In the genomic region with DNA sequence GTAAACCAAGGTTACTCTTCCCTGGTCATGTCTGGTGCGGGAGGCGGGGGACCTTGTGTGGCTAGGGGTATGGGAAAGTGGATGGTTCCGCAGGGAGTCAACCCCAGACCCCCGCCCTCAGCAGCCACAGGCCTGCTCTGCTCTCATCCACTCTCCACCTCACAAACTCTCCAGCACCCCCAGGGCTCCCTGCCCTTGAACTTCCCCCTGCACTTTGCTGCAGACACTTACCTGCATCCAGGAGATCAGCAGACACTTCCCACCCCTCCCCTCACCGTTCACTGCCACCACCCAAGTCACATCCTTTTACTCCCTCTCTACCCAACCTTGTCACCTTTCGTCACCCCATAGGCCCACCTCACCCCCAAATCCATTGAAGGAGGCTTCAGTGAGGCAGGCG, we compare ENCODE assay signal across 23 cellular contexts. TPM values are rescaled to one million over a fixed set of nuclear protein-coding genes. Genes with fewer than 3 reads are reported as not detected.
DNase-seq lines count a peak whose midpoint lies in the region; ATAC-seq and TF ChIP-seq lines count a peak whose summit lies in the region.
"Had no signal": no experiment of that assay in that cellular context is flagged by ENCODE, and none has a peak within 500 bp of the region (broad histone marks: within the 10 kb centered on the region; RNA-seq: fewer than 3 reads in every experiment).

No MANE protein-coding gene starts in this region.

- in situ Hi-C loops in IMR-90 (cut with MboI; ENCODE audit: low sequenced_read_pairs), result no loop called here

- no peak overlapping the region for H3K27ac ChIP-seq in BLaER1
- no peak overlapping the region for H3K27ac ChIP-seq in IMR-90 (ENCODE audit: insufficient read depth, low read length)
- H3K27ac ChIP-seq in SU-DHL-6 (ENCODE audit: low read depth, low read length), result no peak overlapping the region
- no peak overlapping the region for H3K27ac ChIP-seq in substantia nigra (ENCODE audit: low read depth, low read length, poor library complexity, severe bottlenecking)

- no peak overlapping the region for H3K23ac ChIP-seq in IMR-90 (ENCODE audit: low read depth, low read length)

- H3K9ac ChIP-seq in BLaER1 (no peak overlapping the region), IMR-90 (ENCODE audit: low read depth, low read length) (no peak overlapping the region), SU-DHL-6 (ENCODE audit: low read length) (no peak overlapping the region)

- H4K91ac ChIP-seq in IMR-90 (ENCODE audit: insufficient read depth, low read depth, low read length), result no peak overlapping the region

- H2AK5ac ChIP-seq in IMR-90 (ENCODE audit: low read depth, low read length), result no peak overlapping the region

- dilution Hi-C loops in IMR-90 (cut with HindIII; ENCODE audit: low sequenced_read_pairs, unreplicated experiment), result no loop called here

- peaks cover 0 to 8% of the 10 kb centered on the region in 2 donors for H3K36me3 Mint-ChIP-seq in naive B cell
- no peaks in the 10 kb centered on the region for H3K36me3 Mint-ChIP-seq in stimulated activated effector memory CD8-positive, alpha-beta T cell treated with anti-CD3 and anti-CD28 coated beads, Interleukin-12 subunit alpha, Interleukin-12 subunit beta, amount 100 ng/mL, for 72 hours
- H3K36me3 Mint-ChIP-seq: CD4-positive, CD25-positive, alpha-beta regulatory T cell; CD8-positive, alpha-beta memory T cell had no signal

- TF ChIP-seq RAD21 in IMR-90 (IDR thresholded peaks at IDR 0.05; ENCODE audit: low read length), result no peak

- DNase-seq in IMR-90, result no peak
- no peak for DNase-seq in naive B cell
- DNase-seq in NCI-H2227 treated with DMSO at 0.1 percent for 48 hours (lab: John Stamatoyannopoulos, UW), result no peak
- no peak for DNase-seq in NCI-H2107 treated with DMSO at 0.1 percent for 48 hours (lab: John Stamatoyannopoulos, UW; ENCODE audit: unreplicated experiment)
- DNase-seq in stimulated activated effector memory CD8-positive, alpha-beta T cell treated with anti-CD3 and anti-CD28 coated beads, Interleukin-12 subunit alpha, Interleukin-12 subunit beta, amount 100 ng/mL, for 72 hours (ENCODE audit: low spot score in 2 of 2), result no peak
- no peak for DNase-seq in substantia nigra (lab: John Stamatoyannopoulos, UW)
- DNase-seq: ACHN; CD4-positive, CD25-positive, alpha-beta regulatory T cell; CD8-positive, alpha-beta memory T cell; COR-L47; DMS 273 treated with DMSO at 0.1 percent for 48 hours; DMS53; DND-41; EL; GOT3; HFFc6 had no signal

- H2BK5ac ChIP-seq in IMR-90 (ENCODE audit: low read depth, low read length, poor library complexity, severe bottlenecking), result no peak overlapping the region

- POLR2A ChIA-PET in IMR-90 (lab: Charles Lee; ENCODE audit: unreplicated experiment), result interaction anchor here (0.6 kb wide), 1 partner anchor 383 kb away, joined by 3 read pairs; no protein-coding TSS in a partner anchor

- no peaks in the 10 kb centered on the region for H3K9me2 ChIP-seq in SU-DHL-6 (replicated peaks; ENCODE audit: insufficient read depth, low read length)

- ATAC-seq in IMR-90 (ENCODE audit: low read depth) (no peak), naive B cell (ENCODE audit: low read depth in 2 of 2) (no peak)
- ATAC-seq in stimulated activated effector memory CD8-positive, alpha-beta T cell treated with anti-CD3 and anti-CD28 coated beads, Interleukin-12 subunit alpha, Interleukin-12 subunit beta, amount 100 ng/mL, for 72 hours, result no peak
- ATAC-seq: HCT116 had no signal

- peaks cover 12% of the 10 kb centered on the region for H3K4me1 ChIP-seq in BLaER1
- peaks cover 3% of the 10 kb centered on the region; the same call in 1 of the 2 replicates for H3K4me1 ChIP-seq in IMR-90 (ENCODE audit: control insufficient read depth, insufficient read depth, low read length)

- H2AFZ ChIP-seq in IMR-90 (replicated peaks; ENCODE audit: low read length, poor library complexity) (no peak overlapping the region), SU-DHL-6 (ENCODE audit: low read depth, low read length, severe bottlenecking) (no peak overlapping the region)

- no peak overlapping the region for H3K4ac ChIP-seq in IMR-90 (ENCODE audit: low read depth, low read length)

- H3K27me3 ChIP-seq in BLaER1, result peaks cover 36% of the 10 kb centered on the region
- H3K27me3 ChIP-seq in IMR-90 (ENCODE audit: control insufficient read depth, insufficient read depth, low read length), result peaks cover 84% of the 10 kb centered on the region
- H3K27me3 ChIP-seq in SU-DHL-6 (ENCODE audit: low read length), result no peaks in the 10 kb centered on the region

- no peak for TF ChIP-seq POLR2A in IMR-90 (IDR thresholded peaks at IDR 0.05; ENCODE audit: low read depth, low read length)

- peak overlapping the region; percentile 42 for H2AK9ac ChIP-seq in IMR-90 (replicated peaks; ENCODE audit: low read depth, low read length, poor library complexity)

- TF ChIP-seq CTCF in IMR-90 (conservative IDR thresholded peaks at IDR 0.05; ENCODE audit: low read depth, low read length), result no peak
- TF ChIP-seq CTCF in SU-DHL-6 (IDR thresholded peaks at IDR 0.05; ENCODE audit: insufficient read depth, low read length, poor library complexity, severe bottlenecking), result no peak

- H3K18ac ChIP-seq in IMR-90 (ENCODE audit: low read depth, low read length), result no peak overlapping the region

- H3K27ac Mint-ChIP-seq in naive B cell, result peak overlapping the region in 4 of 6 donors; percentile 5 to 76 (median 36)
- no peak overlapping the region for H3K27ac Mint-ChIP-seq in stimulated activated effector memory CD8-positive, alpha-beta T cell treated with anti-CD3 and anti-CD28 coated beads, Interleukin-12 subunit alpha, Interleukin-12 subunit beta, amount 100 ng/mL, for 72 hours
- H3K27ac Mint-ChIP-seq: HFFc6 had no signal

- no peaks in the 10 kb centered on the region for H3F3A ChIP-seq in SU-DHL-6 (ENCODE audit: insufficient read depth)

- no peak overlapping the region for H4K8ac ChIP-seq in IMR-90 (ENCODE audit: low read depth in 2 of 2, low read length in 2 of 2)

- no TSS peak for BruUV-seq in IMR-90 (replicated peaks; lab: Mats Ljungman, UMichigan)

- H3K79me1 ChIP-seq in IMR-90 (ENCODE audit: low read depth in 1 of 2, low read length in 2 of 2), result no peaks in the 10 kb centered on the region

- peaks cover 12% of the 10 kb centered on the region; the same call in 1 of the 2 replicates for H4K20me1 ChIP-seq in BLaER1
- no peaks in the 10 kb centered on the region for H4K20me1 ChIP-seq in IMR-90 (ENCODE audit: insufficient read depth, low read length)
- H4K20me1 ChIP-seq in SU-DHL-6 (ENCODE audit: low read depth, low read length), result no peaks in the 10 kb centered on the region

- WGBS in IMR-90 (ENCODE audit: extremely low coverage in 2 of 2, insufficient read length in 1 of 2), 2 experiments, result no CpG with 5 or more reads among the region's 7 CpGs

- no peaks in the 10 kb centered on the region for H3K9me1 ChIP-seq in IMR-90 (ENCODE audit: insufficient read depth, low read length)

- H3K4me3 ChIP-seq in BLaER1 (no peak overlapping the region), IMR-90 (ENCODE audit: insufficient read depth, low read depth, low read length) (no peak overlapping the region), SU-DHL-6 (ENCODE audit: insufficient read depth, low read length, poor library complexity, severe bottlenecking) (no peak overlapping the region)
- H3K4me3 ChIP-seq: GM12878 had no signal

- H3K4me3 Mint-ChIP-seq in naive B cell, result peak overlapping the region in 3 of 8 donors; percentile 15 to 57 (median 46)
- H3K4me3 Mint-ChIP-seq in stimulated activated effector memory CD8-positive, alpha-beta T cell treated with anti-CD3 and anti-CD28 coated beads, Interleukin-12 subunit alpha, Interleukin-12 subunit beta, amount 100 ng/mL, for 72 hours, result no peak overlapping the region
- H3K4me3 Mint-ChIP-seq: CD4-positive, CD25-positive, alpha-beta regulatory T cell; CD8-positive, alpha-beta memory T cell; HFFc6 had no signal

- no peak overlapping the region for H4K5ac ChIP-seq in IMR-90 (ENCODE audit: low read depth, low read length)

- no peak overlapping the region for H2BK120ac ChIP-seq in IMR-90 (ENCODE audit: low read depth, low read length)

- H3K27me3 Mint-ChIP-seq in naive B cell, result peaks cover 36 to 68% (median 61%) of the 10 kb centered on the region in 3 donors

- peaks cover 36 to 46% (median 41%) of the 10 kb centered on the region in 3 donors for H3K4me1 Mint-ChIP-seq in naive B cell
- H3K4me1 Mint-ChIP-seq in stimulated activated effector memory CD8-positive, alpha-beta T cell treated with anti-CD3 and anti-CD28 coated beads, Interleukin-12 subunit alpha, Interleukin-12 subunit beta, amount 100 ng/mL, for 72 hours, result peaks cover 18% of the 10 kb centered on the region

- no peaks in the 10 kb centered on the region for H3K79me2 ChIP-seq in SU-DHL-6 (ENCODE audit: insufficient read depth, low read length)

- peaks cover 0 to 3% (median 0%) of the 10 kb centered on the region in 7 donors for H3K9me3 Mint-ChIP-seq in naive B cell
- H3K9me3 Mint-ChIP-seq in stimulated activated effector memory CD8-positive, alpha-beta T cell treated with anti-CD3 and anti-CD28 coated beads, Interleukin-12 subunit alpha, Interleukin-12 subunit beta, amount 100 ng/mL, for 72 hours, result no peaks in the 10 kb centered on the region
- H3K9me3 Mint-ChIP-seq: CD4-positive, CD25-positive, alpha-beta regulatory T cell; CD8-positive, alpha-beta memory T cell had no signal

- H3K36me3 ChIP-seq in BLaER1 (no peaks in the 10 kb centered on the region), IMR-90 (ENCODE audit: control insufficient read depth, insufficient read depth, low read length) (no peaks in the 10 kb centered on the region), SU-DHL-6 (ENCODE audit: low read length) (no peaks in the 10 kb centered on the region)

- no peak overlapping the region for H2BK15ac ChIP-seq in IMR-90 (ENCODE audit: low read depth, low read length)

- no peak overlapping the region for H2BK20ac ChIP-seq in IMR-90 (ENCODE audit: low read depth, low read length)

- CTCF ChIA-PET in IMR-90 (lab: Yijun Ruan, JAX), result no interaction called here

- H3K56ac ChIP-seq in IMR-90 (ENCODE audit: extremely low read depth, insufficient read depth, low read length), result no peak overlapping the region

- peak overlapping the region; percentile 33 for H3K4me2 ChIP-seq in BLaER1
- no peak overlapping the region for H3K4me2 ChIP-seq in IMR-90 (ENCODE audit: low read depth, low read length)
- H3K4me2 ChIP-seq in SU-DHL-6 (ENCODE audit: low read depth, low read length, poor library complexity, severe bottlenecking), result peak overlapping the region; percentile 16

- no peak overlapping the region for H3K14ac ChIP-seq in IMR-90 (replicated peaks; ENCODE audit: low read depth, low read length)

- H3K9me3 ChIP-seq in BLaER1 (no peaks in the 10 kb centered on the region), IMR-90 (ENCODE audit: control insufficient read depth, insufficient read depth, low read length) (0 out of 2 replicates have a peak, but pooled peaks cover 2% of the 10 kb centered on the region), SU-DHL-6 (ENCODE audit: insufficient read depth, low read length) (no peaks in the 10 kb centered on the region)

- intact Hi-C loops in IMR-90 (cut with micrococcal nuclease), result no loop called here

RNA-seq across cellular contexts. Expression of a gene that starts 3.9 kb away (rescaled TPM):
- not detected in 2 replicates for total RNA-seq in IMR-90 (2012; rRNA removed)
- polyA plus RNA-seq in IMR-90 (2012; rRNA removed) (not detected in 2 replicates), naive B cell (ENCODE audit: low read depth in 6 of 6) (not detected)
- not detected in 2 replicates for polyA plus RNA-seq in IMR-90 (2012; cell fraction: cytosol; rRNA removed)
- polyA plus RNA-seq in IMR-90 (2012; cell fraction: nucleus; rRNA removed; ENCODE audit: low replicate concordance), result not detected in 2 replicates
- total RNA-seq: CD4-positive, CD25-positive, alpha-beta regulatory T cell; CD8-positive, alpha-beta memory T cell; G401; GM12878; H7; HFFc6 had no signal
- polyA plus RNA-seq: BJ; CD4-positive, CD25-positive, alpha-beta regulatory T cell; CD8-positive, alpha-beta memory T cell; GM12878 had no signal

RNA-seq across cellular contexts. Expression of a gene that starts 39.6 kb away (rescaled TPM):
- 35.1 and 43.0 TPM in 2 replicates for total RNA-seq in IMR-90 (2012; rRNA removed)
- polyA plus RNA-seq in IMR-90 (2012; rRNA removed), result 11.1 and 13.2 TPM in 2 replicates
- polyA plus RNA-seq in IMR-90 (2012; cell fraction: cytosol; rRNA removed), result 7.0 and 19.2 TPM in 2 replicates
- polyA plus RNA-seq in IMR-90 (2012; cell fraction: nucleus; rRNA removed; ENCODE audit: low replicate concordance), result 2.7 and 5.6 TPM in 2 replicates
- polyA plus RNA-seq in naive B cell (ENCODE audit: low read depth in 6 of 6), result not detected
- total RNA-seq: GM12878 had no signal
